14 cellular contexts compared by ENCODE assay signal in genomic region chr17:78437508-78438169, GRCh38.
"Had no signal": no experiment of that assay in that cellular context is flagged by ENCODE, and none has a peak within 500 bp of the region (broad histone marks: within the 10 kb centered on the region; RNA-seq: fewer than 3 reads in every experiment).

No MANE protein-coding gene starts in this region.

- H3K27ac Mint-ChIP-seq: activated naive CD8-positive, alpha-beta T cell treated with anti-CD3 and anti-CD28 coated beads for 36 hours; nephron had no signal

- H3K4me1 Mint-ChIP-seq: activated naive CD8-positive, alpha-beta T cell treated with anti-CD3 and anti-CD28 coated beads for 36 hours had no signal

- H3K4me3 ChIP-seq: thyroid gland, vagina had no signal

- H3K27ac ChIP-seq: brain microvascular endothelial cell, thyroid gland, vagina, VCaP had no signal

- H3K4me3 Mint-ChIP-seq: activated naive CD8-positive, alpha-beta T cell treated with anti-CD3 and anti-CD28 coated beads for 36 hours; immature natural killer cell; nephron had no signal

- H3K9me3 Mint-ChIP-seq: immature natural killer cell, nephron had no signal

- DNase-seq: activated CD4-positive, alpha-beta T cell treated with anti-CD3 and anti-CD28 coated beads for 4 hours; activated CD8-positive, alpha-beta memory T cell treated with anti-CD3 and anti-CD28 coated beads for 24 hours; activated gamma-delta T cell treated with Interleukin-2 at 50 U/mL for 16 hours; activated naive CD8-positive, alpha-beta T cell treated with anti-CD3 and anti-CD28 coated beads for 36 hours; activated T-cell treated with anti-CD3 and anti-CD28 coated beads, Interleukin-2, amount 50 U/mL, for 1 hour; brain microvascular endothelial cell; stimulated activated CD4-positive, alpha-beta T cell treated with anti-CD3 and anti-CD28 coated beads, Interleukin-4, amount 100 ng/mL, for 1 hour; stimulated activated CD8-positive, alpha-beta memory T cell treated with anti-CD3 and anti-CD28 coated beads, Interleukin-4, amount 100 ng/mL, for 48 hours; T1000; thyroid gland had no signal

- H3K36me3 Mint-ChIP-seq: activated naive CD8-positive, alpha-beta T cell treated with anti-CD3 and anti-CD28 coated beads for 36 hours; immature natural killer cell had no signal

- H3K9me3 ChIP-seq: thyroid gland, vagina had no signal

- H3K4me1 ChIP-seq: vagina had no signal

- H3K27me3 Mint-ChIP-seq: activated naive CD8-positive, alpha-beta T cell treated with anti-CD3 and anti-CD28 coated beads for 36 hours had no signal

- H3K36me3 ChIP-seq: brain microvascular endothelial cell, thyroid gland, vagina had no signal
